10 cellular contexts compared by ENCODE assay signal in the genomic region with DNA sequence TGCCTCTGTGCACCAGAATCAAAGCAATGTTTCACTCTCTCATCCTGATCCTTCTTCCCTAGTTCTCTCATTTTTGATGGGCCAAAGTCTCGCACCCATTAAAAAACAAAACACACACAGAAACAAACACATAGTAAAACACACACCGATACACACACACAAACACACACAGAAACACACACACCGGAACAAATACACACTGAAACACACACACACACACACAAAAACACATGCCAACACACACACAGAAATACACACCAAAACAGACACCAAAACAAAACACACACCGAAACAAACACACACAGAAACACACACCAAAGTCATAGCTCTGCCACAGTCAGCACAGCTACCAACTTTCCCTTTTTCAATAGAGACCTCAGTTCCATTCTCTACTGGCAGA. TPM values are rescaled to one million over a fixed set of nuclear protein-coding genes. Genes with fewer than 3 reads are reported as not detected.
A peak's percentile ranks its signal among the peaks of the same experiment; 100 is the strongest.
DNase-seq lines count a peak whose midpoint lies in the region; ATAC-seq and TF ChIP-seq lines count a peak whose summit lies in the region.
"Had no signal": no experiment of that assay in that cellular context is flagged by ENCODE, and none has a peak within 500 bp of the region (broad histone marks: within the 10 kb centered on the region; RNA-seq: fewer than 3 reads in every experiment).

No MANE protein-coding gene starts in this region.

- CTCF ChIA-PET in PC-9 (lab: Charles Lee) = no interaction called here

- 97 to 98% methylated on average over 4 of the region's 4 CpGs for WGBS in GM23248 (ENCODE audit: low coverage in 1 of 2, low lambda C conversion rate in 2 of 2, missing lambda C conversion rate in 2 of 2), 2 experiments

- H2AFZ ChIP-seq in GM23248 (no peak overlapping the region), OCI-LY3 (ENCODE audit: low read depth, low read length) (no peak overlapping the region), PC-9 (no peak overlapping the region)

- H4K20me1 ChIP-seq in GM23248 (ENCODE audit: insufficient read depth) (peaks cover 5% of the 10 kb centered on the region; the same call in 1 of the 2 replicates), OCI-LY3 (ENCODE audit: insufficient read depth, low read length) (peaks cover 21% of the 10 kb centered on the region), PC-9 (ENCODE audit: insufficient read depth) (peaks cover 28% of the 10 kb centered on the region)

- intact Hi-C loops in PC-9 (cut with micrococcal nuclease; ENCODE audit: unreplicated experiment) = no loop called here

- peak overlapping the region; percentile 84 for H3K27ac Mint-ChIP-seq in endothelial cell (ENCODE audit: unreplicated experiment)
- H3K27ac Mint-ChIP-seq in progenitor cell of endocrine pancreas = no peak overlapping the region

- no peaks in the 10 kb centered on the region for H3K9me3 Mint-ChIP-seq in endothelial cell (ENCODE audit: unreplicated experiment)
- no peaks in the 10 kb centered on the region for H3K9me3 Mint-ChIP-seq in progenitor cell of endocrine pancreas (ENCODE audit: low read depth)

- POLR2A ChIA-PET in PC-9 (lab: Charles Lee; ENCODE audit: unreplicated experiment) = no interaction called here

- H3K36me3 Mint-ChIP-seq in endothelial cell (ENCODE audit: low read depth, unreplicated experiment) (peaks cover 42% of the 10 kb centered on the region), progenitor cell of endocrine pancreas (ENCODE audit: insufficient read depth) (peaks cover 8% of the 10 kb centered on the region)

- H3F3A ChIP-seq in GM23248 (ENCODE audit: insufficient read depth) = peaks cover 46% of the 10 kb centered on the region
- H3F3A ChIP-seq in PC-9 (ENCODE audit: insufficient read depth, low read depth) = peaks cover 13% of the 10 kb centered on the region

- TF ChIP-seq CTCF in OCI-LY3 (IDR thresholded peaks at IDR 0.05; ENCODE audit: low read depth, low read length) (no peak), endothelial cell (IDR thresholded peaks at IDR 0.05; ENCODE audit: unreplicated experiment) (no peak), PC-9 (conservative IDR thresholded peaks at IDR 0.05) (no peak), progenitor cell of endocrine pancreas (IDR thresholded peaks at IDR 0.05; ENCODE audit: unreplicated experiment) (no peak)

- H3K4me1 Mint-ChIP-seq in endothelial cell (ENCODE audit: unreplicated experiment) = peaks cover 59% of the 10 kb centered on the region
- H3K4me1 Mint-ChIP-seq in progenitor cell of endocrine pancreas (ENCODE audit: low read depth) = peaks cover 31% of the 10 kb centered on the region

- H3K4me3 Mint-ChIP-seq in endothelial cell (ENCODE audit: unreplicated experiment) = peak overlapping the region; percentile 21
- no peak overlapping the region for H3K4me3 Mint-ChIP-seq in progenitor cell of endocrine pancreas (ENCODE audit: low read depth)

- H3K4me1 ChIP-seq in GM23248 (ENCODE audit: insufficient read depth) = peaks cover 40% of the 10 kb centered on the region
- H3K4me1 ChIP-seq in OCI-LY3 (ENCODE audit: low read length) = peaks cover 79% of the 10 kb centered on the region
- peaks cover 52 to 77% (median 76%) of the 10 kb centered on the region in 3 donors for H3K4me1 ChIP-seq in skeletal muscle tissue (ENCODE audit: control insufficient read depth in 3 of 3, insufficient read depth in 3 of 3, low read length in 3 of 3)
- H3K4me1 ChIP-seq in PC-9 (replicated peaks; ENCODE audit: insufficient read depth) = peaks cover 13% of the 10 kb centered on the region

- peaks cover 24% of the 10 kb centered on the region; the same call in 1 of the 2 replicates for H3K36me3 ChIP-seq in GM23248 (ENCODE audit: low read depth)
- peaks cover 50% of the 10 kb centered on the region for H3K36me3 ChIP-seq in OCI-LY3 (replicated peaks; ENCODE audit: low read depth, low read length)
- H3K36me3 ChIP-seq in skeletal muscle tissue (ENCODE audit: control insufficient read depth in 3 of 3, insufficient read depth in 3 of 3, low read length in 3 of 3) = peaks cover 38 to 42% (median 40%) of the 10 kb centered on the region in 3 donors
- 0 out of 2 replicates have a peak, but pooled peaks cover 7% of the 10 kb centered on the region for H3K36me3 ChIP-seq in PC-9 (ENCODE audit: low read depth)

- H3K4me3 ChIP-seq in GM23248 (no peak overlapping the region), OCI-LY3 (ENCODE audit: low read length) (no peak overlapping the region), skeletal muscle tissue (ENCODE audit: low read length in 3 of 3) (no peak overlapping the region), PC-9 (no peak overlapping the region)

- peak overlapping the region; percentile 14; the same call in 1 of the 2 replicates for H3K9ac ChIP-seq in GM23248
- H3K9ac ChIP-seq in OCI-LY3 (ENCODE audit: low read length) = no peak overlapping the region
- H3K9ac ChIP-seq in skeletal muscle tissue (ENCODE audit: low read depth in 1 of 3, low read length in 3 of 3) = no peak overlapping the region

- H3K27me3 Mint-ChIP-seq in endothelial cell (ENCODE audit: unreplicated experiment) (peaks cover 11% of the 10 kb centered on the region), progenitor cell of endocrine pancreas (no peaks in the 10 kb centered on the region)

- in situ Hi-C loops in GM23248 (cut with MboI) = no loop called here

- BruUV-seq in PC-9 (replicated peaks; lab: Mats Ljungman, UMichigan) = no TSS peak

- no peak for ATAC-seq in GM19324 (IDR thresholded peaks at IDR 0.05; ENCODE audit: low FRiP score, unreplicated experiment)

- H3K27me3 ChIP-seq in GM23248 (replicated peaks; ENCODE audit: insufficient read depth) = no peaks in the 10 kb centered on the region
- no peaks in the 10 kb centered on the region for H3K27me3 ChIP-seq in OCI-LY3 (ENCODE audit: low read depth, low read length)
- H3K27me3 ChIP-seq in skeletal muscle tissue (ENCODE audit: control insufficient read depth in 3 of 3, insufficient read depth in 3 of 3, low read length in 3 of 3) = no peaks in the 10 kb centered on the region
- H3K27me3 ChIP-seq in PC-9 (ENCODE audit: insufficient read depth, low read depth) = no peaks in the 10 kb centered on the region

- H3K79me2 ChIP-seq in GM23248 (ENCODE audit: insufficient read depth) (peaks cover 78% of the 10 kb centered on the region), OCI-LY3 (ENCODE audit: low read length) (peaks cover 52% of the 10 kb centered on the region), PC-9 (ENCODE audit: low read depth) (peaks cover 53% of the 10 kb centered on the region)

- H3K4me2 ChIP-seq in GM23248 (ENCODE audit: unreplicated experiment) = peak overlapping the region; percentile 33
- H3K4me2 ChIP-seq in OCI-LY3 (ENCODE audit: low read length) = no peak overlapping the region
- H3K4me2 ChIP-seq in PC-9 = no peak overlapping the region

- H3K27ac ChIP-seq in GM23248 = peak overlapping the region; percentile 75
- peak overlapping the region; percentile 97; the same call in 1 of the 2 replicates for H3K27ac ChIP-seq in OCI-LY3 (ENCODE audit: low read length)
- peak overlapping the region; percentile 74 for H3K27ac ChIP-seq in skeletal muscle tissue (ENCODE audit: low read depth, low read length)
- no peak overlapping the region for H3K27ac ChIP-seq in PC-9

- no peak for DNase-seq in GM23248
- DNase-seq in endothelial cell (ENCODE audit: low spot score) = no peak
- DNase-seq in PC-9 = no peak
- no peak for DNase-seq in progenitor cell of endocrine pancreas (ENCODE audit: low spot score, unreplicated experiment)
- DNase-seq in MV-4-11 (lab: John Stamatoyannopoulos, UW) = no peak
- DNase-seq: activated CD4-positive, alpha-beta T cell treated with anti-CD3 and anti-CD28 coated beads, Interleukin-2, amount 50 U/mL, for 4 hours had no signal

- H3K9me3 ChIP-seq in GM23248 (ENCODE audit: low read depth) (no peaks in the 10 kb centered on the region), OCI-LY3 (ENCODE audit: insufficient read depth, low read length) (peaks cover 5% of the 10 kb centered on the region; the same call in 1 of the 2 replicates), skeletal muscle tissue (ENCODE audit: control insufficient read depth in 3 of 3, low read length in 3 of 3) (no peaks in the 10 kb centered on the region), PC-9 (ENCODE audit: insufficient read depth, low read depth) (no peaks in the 10 kb centered on the region)

- H3K9me2 ChIP-seq in GM23248 (ENCODE audit: insufficient read depth) = no peaks in the 10 kb centered on the region
- H3K9me2 ChIP-seq in PC-9 (ENCODE audit: insufficient read depth) = no peaks in the 10 kb centered on the region

RNA-seq across cellular contexts. Expression of a gene that starts 8.6 kb away (rescaled TPM):
- not detected in 2 replicates for total RNA-seq in GM23248 (2014; rRNA removed; shearing (Covaris generic))
- polyA plus RNA-seq in GM23248 (2016; fragmentation: Nextera tagmentation; extraction: Ambion mirVana) = 0.34 TPM in 1 of 2 replicates, not detected in the other
- total RNA-seq in endothelial cell (ENCODE audit: unreplicated experiment) (not detected), skeletal muscle tissue (not detected), PC-9 (2021) (0.33 TPM in 1 of 2 replicates, not detected in the other), progenitor cell of endocrine pancreas (0.16 TPM in 1 of 2 replicates, not detected in the other)
- total RNA-seq: lung microvascular endothelial cell had no signal

RNA-seq across cellular contexts. Expression of a gene that starts 10.1 kb away (rescaled TPM):
- total RNA-seq in GM23248 (2014; rRNA removed; shearing (Covaris generic)) = 13.9 and 16.8 TPM in 2 replicates
- polyA plus RNA-seq in GM23248 (2016; fragmentation: Nextera tagmentation; extraction: Ambion mirVana) = 6.0 and 7.2 TPM in 2 replicates
- total RNA-seq in endothelial cell (ENCODE audit: unreplicated experiment) (22.8 TPM), skeletal muscle tissue (8.9 TPM), PC-9 (2021) (42.1 and 47.6 TPM in 2 replicates), progenitor cell of endocrine pancreas (40.1 and 43.2 TPM in 2 replicates)

RNA-seq across cellular contexts. Expression of a gene that starts 18.7 kb away (rescaled TPM):
- total RNA-seq in GM23248 (2014; rRNA removed; shearing (Covaris generic)) = 2.5 and 11.6 TPM in 2 replicates
- polyA plus RNA-seq in GM23248 (2016; fragmentation: Nextera tagmentation; extraction: Ambion mirVana) = 1.6 and 2.0 TPM in 2 replicates
- total RNA-seq in endothelial cell (ENCODE audit: unreplicated experiment) (0.41 TPM), skeletal muscle tissue (3.7 TPM), PC-9 (2021) (17.9 and 26.0 TPM in 2 replicates), progenitor cell of endocrine pancreas (0.42 and 0.43 TPM in 2 replicates)

RNA-seq across cellular contexts. Expression of a gene that starts 23.6 kb away (rescaled TPM):
- 97.5 and 128 TPM in 2 replicates for total RNA-seq in GM23248 (2014; rRNA removed; shearing (Covaris generic))
- 123 and 124 TPM in 2 replicates for polyA plus RNA-seq in GM23248 (2016; fragmentation: Nextera tagmentation; extraction: Ambion mirVana)
- total RNA-seq in endothelial cell (ENCODE audit: unreplicated experiment) = 144 TPM
- total RNA-seq in skeletal muscle tissue = 19.8 TPM
- 97.0 and 120 TPM in 2 replicates for total RNA-seq in PC-9 (2021)
- 68.8 and 70.3 TPM in 2 replicates for total RNA-seq in progenitor cell of endocrine pancreas

RNA-seq across cellular contexts. Expression of a gene that starts 33.0 kb away (rescaled TPM):
- total RNA-seq in GM23248 (2014; rRNA removed; shearing (Covaris generic)) = not detected in 2 replicates
- not detected in 2 replicates for polyA plus RNA-seq in GM23248 (2016; fragmentation: Nextera tagmentation; extraction: Ambion mirVana)
- total RNA-seq in endothelial cell (ENCODE audit: unreplicated experiment) (1.3 TPM), skeletal muscle tissue (0.52 TPM), PC-9 (2021) (1.7 and 2.1 TPM in 2 replicates), progenitor cell of endocrine pancreas (2.7 TPM in 2 replicates)
- total RNA-seq: lung microvascular endothelial cell had no signal
